Comparison of ENCODE assay signal across 9 cellular contexts in the genomic region with DNA sequence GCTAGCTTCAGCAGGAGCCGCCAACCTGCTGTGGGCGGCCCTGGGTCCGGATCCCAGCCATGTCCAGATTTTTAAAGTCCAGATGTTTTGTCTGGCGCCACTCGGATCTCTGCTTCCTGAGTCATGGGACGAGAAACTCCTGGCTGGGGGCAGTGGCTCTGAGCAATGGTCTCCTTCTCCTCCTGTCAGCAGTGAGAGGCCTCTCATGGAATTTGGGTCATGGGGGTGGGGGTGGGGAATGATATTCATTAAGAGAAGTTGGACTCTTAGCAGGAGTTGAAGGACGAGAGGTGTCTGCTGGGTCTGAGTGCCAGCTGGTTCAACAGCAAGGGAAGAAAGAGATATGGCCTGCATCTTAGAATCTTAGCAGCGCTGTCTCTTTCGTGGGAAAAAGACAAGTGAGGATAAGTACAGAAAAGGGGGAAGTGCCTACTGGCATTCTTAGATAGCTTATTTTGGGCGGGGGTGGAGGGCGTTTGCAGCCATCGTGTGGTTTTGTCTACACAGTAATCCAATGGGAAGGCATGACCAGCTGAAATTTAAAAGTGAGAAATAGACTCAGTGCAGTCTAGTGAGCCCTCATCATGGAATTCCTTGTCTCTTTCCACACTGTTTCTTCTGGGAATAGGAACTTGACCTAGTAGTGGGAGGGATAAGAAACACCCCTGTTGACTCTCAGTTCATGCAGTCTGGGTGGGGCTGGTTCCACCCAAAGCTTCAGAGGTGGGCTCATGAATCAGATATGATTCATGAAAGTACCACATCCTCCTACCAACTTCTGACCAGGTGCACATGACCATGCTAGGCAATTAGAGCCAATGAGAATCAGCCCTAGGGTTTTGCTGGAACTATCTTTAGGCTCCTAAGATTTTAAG.
A peak's percentile ranks its signal among the peaks of the same experiment; 100 is the strongest.
DNase-seq lines count a peak whose midpoint lies in the region; ATAC-seq and TF ChIP-seq lines count a peak whose summit lies in the region.
"Had no signal": no experiment of that assay in that cellular context is flagged by ENCODE, and none has a peak within 500 bp of the region (broad histone marks: within the 10 kb centered on the region; RNA-seq: fewer than 3 reads in every experiment).

No MANE protein-coding gene starts in this region.

- DNase-seq in ELF-1 (ENCODE audit: low read depth, low spot score) (peak; percentile 68), NCI-H226 (peak; percentile 77), islet precursor cell (peak; percentile 88), AG08396 (ENCODE audit: low spot score) (no peak), chondrocyte (ENCODE audit: low spot score) (no peak)
- DNase-seq: amygdala had no signal

- peaks cover 5% of the 10 kb centered on the region for H3K4me1 Mint-ChIP-seq in chondrocyte (ENCODE audit: low read depth)

- TF ChIP-seq CTCF in chondrocyte (IDR thresholded peaks at IDR 0.05), result no peak

- peak; percentile 60 for ATAC-seq in GM21619 (IDR thresholded peaks at IDR 0.05; ENCODE audit: unreplicated experiment)
- no peak for ATAC-seq in GM18907 (IDR thresholded peaks at IDR 0.05; ENCODE audit: unreplicated experiment)
- ATAC-seq in GM21786 (IDR thresholded peaks at IDR 0.05; ENCODE audit: unreplicated experiment), result no peak

- H3K27me3 Mint-ChIP-seq in chondrocyte (ENCODE audit: low read depth), result peaks cover 22% of the 10 kb centered on the region

- H3K27ac Mint-ChIP-seq in chondrocyte (ENCODE audit: unreplicated experiment), result no peak overlapping the region

- no peaks in the 10 kb centered on the region for H3K9me3 Mint-ChIP-seq in chondrocyte (ENCODE audit: low read depth)

- no peaks in the 10 kb centered on the region for H3K36me3 Mint-ChIP-seq in chondrocyte (ENCODE audit: low read depth)

- H3K4me3 Mint-ChIP-seq in chondrocyte (ENCODE audit: unreplicated experiment), result no peak overlapping the region

Comparison
In these comparisons a context has a peak if more than half of its experiments do, and no peak if none do; other contexts are left out.
1. DNase-seq: peak in ELF-1 (single experiment), NCI-H226 (single experiment) and islet precursor cell (single experiment); none in AG08396 (single experiment) and chondrocyte (single experiment).